Comparison of ENCODE assay signal across 8 cellular contexts in genomic region chr17:7887482-7888183, GRCh38.
DNase-seq lines count a peak whose midpoint lies in the region; ATAC-seq and TF ChIP-seq lines count a peak whose summit lies in the region.

No MANE protein-coding gene starts in this region.

- H3K27me3 ChIP-seq in HL-60 (ENCODE audit: insufficient read depth, poor library complexity, severe bottlenecking): no peaks in the 10 kb centered on the region

- H3K4me3 Mint-ChIP-seq in effector memory CD8-positive, alpha-beta T cell: no peak overlapping the region
- no peak overlapping the region for H3K4me3 Mint-ChIP-seq in memory B cell

- peak; percentile 72 for ATAC-seq in effector memory CD8-positive, alpha-beta T cell (replicated peaks)
- ATAC-seq in memory B cell (ENCODE audit: low read depth) (peak; percentile 65), HG03039 (IDR thresholded peaks at IDR 0.05; ENCODE audit: unreplicated experiment) (no peak)

- in situ Hi-C loops in GM13976 (cut with MboI; ENCODE audit: low sequenced_read_pairs, unreplicated experiment): no loop called here

- DNase-seq in GM13976 (ENCODE audit: low spot score) (peak; percentile 93), HL-60 (ENCODE audit: low read depth in 1 of 2, low spot score in 1 of 2) (peak; percentile 56 to 71), NCI-H82 (lab: John Stamatoyannopoulos, UW) (peak; percentile 98), memory B cell (ENCODE audit: low spot score in 2 of 2) (peak; percentile 34 to 47)
- DNase-seq in activated CD8-positive, alpha-beta memory T cell treated with anti-CD3 and anti-CD28 coated beads for 1 hour (ENCODE audit: extremely low read depth in 1 of 2, low read depth in 1 of 2): peak; percentile 64 to 69
- DNase-seq in effector memory CD8-positive, alpha-beta T cell: peak; percentile 78 to 82 (median 80)
- peak; percentile 69 to 88 (median 84) for DNase-seq in stimulated activated CD4-positive, alpha-beta T cell treated with anti-CD3 and anti-CD28 coated beads, TNF-alpha, amount 100 ng/mL, for 4 hours (ENCODE audit: low read depth in 3 of 3)

- no peak overlapping the region for H3K27ac Mint-ChIP-seq in effector memory CD8-positive, alpha-beta T cell
- no peak overlapping the region for H3K27ac Mint-ChIP-seq in memory B cell

- peaks cover 47% of the 10 kb centered on the region for H3K36me3 Mint-ChIP-seq in effector memory CD8-positive, alpha-beta T cell (ENCODE audit: insufficient read depth)
- peaks cover 2% of the 10 kb centered on the region for H3K36me3 Mint-ChIP-seq in memory B cell

- no peaks in the 10 kb centered on the region for H3K9me3 Mint-ChIP-seq in effector memory CD8-positive, alpha-beta T cell
- H3K9me3 Mint-ChIP-seq in memory B cell: no peaks in the 10 kb centered on the region

- peak overlapping the region; percentile 92 for H3K27ac ChIP-seq in HL-60 (replicated peaks)

- TF ChIP-seq CTCF in GM13976 (IDR thresholded peaks at IDR 0.05; ENCODE audit: borderline replicate concordance, control extremely low read depth, extremely low read depth, insufficient read depth, missing control alignments): no peak
- no peak for TF ChIP-seq CTCF in HL-60 (IDR thresholded peaks at IDR 0.05; ENCODE audit: insufficient read depth, low read length)

- H3K4me1 Mint-ChIP-seq in effector memory CD8-positive, alpha-beta T cell (ENCODE audit: low read depth in 2 of 2): peaks cover 8 to 10% of the 10 kb centered on the region in 2 donors
- peaks cover 9% of the 10 kb centered on the region for H3K4me1 Mint-ChIP-seq in memory B cell

- H3K4me3 ChIP-seq in HL-60 (replicated peaks; ENCODE audit: insufficient read depth, low read length): peak overlapping the region; percentile 57

- no peaks in the 10 kb centered on the region for H3K27me3 Mint-ChIP-seq in effector memory CD8-positive, alpha-beta T cell
- H3K27me3 Mint-ChIP-seq in memory B cell: no peaks in the 10 kb centered on the region

Comparison
In these comparisons a context has a peak if more than half of its experiments do, and no peak if none do; other contexts are left out.
1. DNase-seq: peak in every context shown above with its lines; median percentile 98 in NCI-H82; 93 in GM13976; 84 in stimulated activated CD4-positive, alpha-beta T cell treated with anti-CD3 and anti-CD28 coated beads, TNF-alpha, amount 100 ng/mL, for 4 hours; 80 in effector memory CD8-positive, alpha-beta T cell; 66 in activated CD8-positive, alpha-beta memory T cell treated with anti-CD3 and anti-CD28 coated beads for 1 hour; 64 in HL-60; 40 in memory B cell.